9 cellular contexts compared by ENCODE assay signal in genomic region chr1:207828046-207828445, GRCh38.
DNase-seq lines count a peak whose midpoint lies in the region; ATAC-seq, FAIRE-seq and TF ChIP-seq lines count a peak whose summit lies in the region.
"Had no signal": no experiment of that assay in that cellular context is flagged by ENCODE, and none has a peak within 500 bp of the region (broad histone marks: within the 10 kb centered on the region; RNA-seq: fewer than 3 reads in every experiment).

No MANE protein-coding gene starts in this region.

- no peak for ATAC-seq in heart right ventricle
- ATAC-seq in Right ventricle myocardium superior (ENCODE audit: poor library complexity), result no peak
- ATAC-seq in HG03460 (IDR thresholded peaks at IDR 0.05; ENCODE audit: unreplicated experiment), result no peak

- peak overlapping the region in 9 of 10 donors; percentile 35 to 100 (median 95) for H3K27ac ChIP-seq in heart right ventricle
- H3K27ac ChIP-seq in brain microvascular endothelial cell, result peak overlapping the region; percentile 5
- H3K27ac ChIP-seq in muscle layer of duodenum (ENCODE audit: low read length), result peak overlapping the region; percentile 99
- H3K27ac ChIP-seq in uterus, result peak overlapping the region; percentile 95 to 97

- H3K9me3 ChIP-seq in heart right ventricle (no peaks in the 10 kb centered on the region), muscle layer of duodenum (ENCODE audit: control insufficient read depth in 1 of 2, low read length in 2 of 2) (no peaks in the 10 kb centered on the region), uterus (no peaks in the 10 kb centered on the region)
- H3K9me3 ChIP-seq: HAP-1 had no signal

- peaks cover 38 to 92% (median 83%) of the 10 kb centered on the region in 9 donors for H3K4me1 ChIP-seq in heart right ventricle
- peaks cover 42 to 77% of the 10 kb centered on the region in 2 donors for H3K4me1 ChIP-seq in muscle layer of duodenum (ENCODE audit: control insufficient read depth in 1 of 2, insufficient read depth in 2 of 2, low read length in 2 of 2)
- H3K4me1 ChIP-seq in uterus, result peaks cover 21% of the 10 kb centered on the region in 2 donors
- H3K4me1 ChIP-seq: HAP-1 had no signal

- no peak for TF ChIP-seq POLR2A in uterus (IDR thresholded peaks at IDR 0.05)

- WGBS in heart right ventricle, 2 donors, result 62 to 73% methylated on average over 5 of the region's 5 CpGs

- in situ Hi-C loops in brain microvascular endothelial cell (cut with HindIII; ENCODE audit: low pct_ligation_motif_present, low sequenced_read_pairs), result no loop called here

- FAIRE-seq in urothelium cell line (lab: Jason Lieb, UNC), result no peak

- TF ChIP-seq CTCF in heart right ventricle (IDR thresholded peaks at IDR 0.05) (no peak), brain microvascular endothelial cell (IDR thresholded peaks at IDR 0.05; ENCODE audit: low read depth, low read length, missing control alignments) (no peak), uterus (IDR thresholded peaks at IDR 0.05) (no peak)

- intact Hi-C loops in heart right ventricle (cut with DNase I), result loop anchor here in 9 of 10 donors (1.0 to 10.0 kb wide), 5 partner anchors 41 to 169 kb away; no protein-coding TSS in a partner anchor
- intact Hi-C loops in Right ventricle myocardium superior (cut with DNase I), result loop anchor here (2.0 to 10.0 kb wide), 2 partner anchors 41 to 137 kb away; no protein-coding TSS in a partner anchor
- intact Hi-C loops in uterus (cut with DNase I; ENCODE audit: low total_unique reads), result loop anchor here (5.0 kb wide), 1 partner anchor 39 kb away; no protein-coding TSS in a partner anchor

- H3K4me3 ChIP-seq in heart right ventricle (no peak overlapping the region), brain microvascular endothelial cell (ENCODE audit: low read depth, low read length) (no peak overlapping the region), muscle layer of duodenum (ENCODE audit: low read depth in 1 of 2, low read length in 2 of 2) (no peak overlapping the region), uterus (no peak overlapping the region)
- H3K4me3 ChIP-seq: HAP-1 had no signal

- H3K27me3 ChIP-seq in heart right ventricle, result no peaks in the 10 kb centered on the region
- H3K27me3 ChIP-seq in brain microvascular endothelial cell (replicated peaks), result no peaks in the 10 kb centered on the region
- no peaks in the 10 kb centered on the region for H3K27me3 ChIP-seq in muscle layer of duodenum (ENCODE audit: low read depth, low read length)
- no peaks in the 10 kb centered on the region for H3K27me3 ChIP-seq in uterus

- no peak for DNase-seq in heart right ventricle
- DNase-seq in Right ventricle myocardium superior, result no peak
- no peak for DNase-seq in brain microvascular endothelial cell
- DNase-seq in uterus, result no peak
- no peak for DNase-seq in urothelium cell line (ENCODE audit: low spot score)
- DNase-seq in D341Med (ENCODE audit: low spot score), result no peak

- H3K36me3 ChIP-seq in heart right ventricle (no peaks in the 10 kb centered on the region), brain microvascular endothelial cell (replicated peaks) (no peaks in the 10 kb centered on the region), muscle layer of duodenum (ENCODE audit: control insufficient read depth in 1 of 2, insufficient read depth in 2 of 2, low read length in 2 of 2) (peaks cover 0 to 8% of the 10 kb centered on the region in 2 donors), uterus (no peaks in the 10 kb centered on the region)
- H3K36me3 ChIP-seq: HAP-1 had no signal

Comparison
In these comparisons a context has a peak if more than half of its experiments do, and no peak if none do; other contexts are left out.
1. H3K27ac ChIP-seq: peak in every context shown above with its lines; median percentile 99 in muscle layer of duodenum; 96 in uterus; 95 in heart right ventricle; 5 in brain microvascular endothelial cell.